13 cellular contexts compared by ENCODE assay signal in genomic region chr5:7705261-7705660, GRCh38.
"Had no signal": no experiment of that assay in that cellular context is flagged by ENCODE, and none has a peak within 500 bp of the region (broad histone marks: within the 10 kb centered on the region; RNA-seq: fewer than 3 reads in every experiment).

No MANE protein-coding gene starts in this region.

- DNase-seq: activated CD4-positive, alpha-beta T cell treated with anti-CD3 and anti-CD28 coated beads, Interleukin-2, amount 10 ng/mL, durations not matched to agents 24 days and 14 days; activated CD8-positive, alpha-beta T cell treated with anti-CD3 and anti-CD28 coated beads for 36 hours; activated naive CD4-positive, alpha-beta T cell treated with Interleukin-2 at 50 U/mL for 16 hours; activated T-cell treated with anti-CD3 and anti-CD28 coated beads, Interleukin-2, amount 50 U/mL, for 24 hours; anterior cingulate cortex; caudate nucleus; foreskin keratinocyte; T1000 had no signal

- H3K36me3 ChIP-seq: right atrium auricular region, tibial nerve, vagina had no signal

- H3K27ac ChIP-seq: foreskin keratinocyte, right atrium auricular region, tibial nerve, vagina had no signal

- H3K4me3 ChIP-seq: lung, right atrium auricular region, tibial nerve, vagina had no signal

- H3K4me1 ChIP-seq: foreskin keratinocyte, right atrium auricular region, tibial nerve, vagina had no signal

- ATAC-seq: activated CD8-positive, alpha-beta T cell treated with anti-CD3 and anti-CD28 coated beads for 36 hours; foreskin keratinocyte; natural killer cell treated with Interleukin-12 subunit alpha and Interleukin-12 subunit beta and Interleukin-15 and Interleukin-18, amount 100 ng/mL, for 72 hours had no signal

- H3K27me3 ChIP-seq: foreskin keratinocyte, right atrium auricular region, tibial nerve, vagina had no signal

- H3K9me3 ChIP-seq: tibial nerve, vagina had no signal
